In genomic region chr1:169507413-169507812, GRCh38 we compare ENCODE assay signal across 2 cellular contexts.
TF ChIP-seq lines count a peak whose summit lies in the region.

No MANE protein-coding gene starts in this region.

TF ChIP-seq in HepG2, 621 proteins besides CTCF, POLR2A, EP300 and RAD21 (continues in another document):
- TF ChIP-seq, protein P1, sequence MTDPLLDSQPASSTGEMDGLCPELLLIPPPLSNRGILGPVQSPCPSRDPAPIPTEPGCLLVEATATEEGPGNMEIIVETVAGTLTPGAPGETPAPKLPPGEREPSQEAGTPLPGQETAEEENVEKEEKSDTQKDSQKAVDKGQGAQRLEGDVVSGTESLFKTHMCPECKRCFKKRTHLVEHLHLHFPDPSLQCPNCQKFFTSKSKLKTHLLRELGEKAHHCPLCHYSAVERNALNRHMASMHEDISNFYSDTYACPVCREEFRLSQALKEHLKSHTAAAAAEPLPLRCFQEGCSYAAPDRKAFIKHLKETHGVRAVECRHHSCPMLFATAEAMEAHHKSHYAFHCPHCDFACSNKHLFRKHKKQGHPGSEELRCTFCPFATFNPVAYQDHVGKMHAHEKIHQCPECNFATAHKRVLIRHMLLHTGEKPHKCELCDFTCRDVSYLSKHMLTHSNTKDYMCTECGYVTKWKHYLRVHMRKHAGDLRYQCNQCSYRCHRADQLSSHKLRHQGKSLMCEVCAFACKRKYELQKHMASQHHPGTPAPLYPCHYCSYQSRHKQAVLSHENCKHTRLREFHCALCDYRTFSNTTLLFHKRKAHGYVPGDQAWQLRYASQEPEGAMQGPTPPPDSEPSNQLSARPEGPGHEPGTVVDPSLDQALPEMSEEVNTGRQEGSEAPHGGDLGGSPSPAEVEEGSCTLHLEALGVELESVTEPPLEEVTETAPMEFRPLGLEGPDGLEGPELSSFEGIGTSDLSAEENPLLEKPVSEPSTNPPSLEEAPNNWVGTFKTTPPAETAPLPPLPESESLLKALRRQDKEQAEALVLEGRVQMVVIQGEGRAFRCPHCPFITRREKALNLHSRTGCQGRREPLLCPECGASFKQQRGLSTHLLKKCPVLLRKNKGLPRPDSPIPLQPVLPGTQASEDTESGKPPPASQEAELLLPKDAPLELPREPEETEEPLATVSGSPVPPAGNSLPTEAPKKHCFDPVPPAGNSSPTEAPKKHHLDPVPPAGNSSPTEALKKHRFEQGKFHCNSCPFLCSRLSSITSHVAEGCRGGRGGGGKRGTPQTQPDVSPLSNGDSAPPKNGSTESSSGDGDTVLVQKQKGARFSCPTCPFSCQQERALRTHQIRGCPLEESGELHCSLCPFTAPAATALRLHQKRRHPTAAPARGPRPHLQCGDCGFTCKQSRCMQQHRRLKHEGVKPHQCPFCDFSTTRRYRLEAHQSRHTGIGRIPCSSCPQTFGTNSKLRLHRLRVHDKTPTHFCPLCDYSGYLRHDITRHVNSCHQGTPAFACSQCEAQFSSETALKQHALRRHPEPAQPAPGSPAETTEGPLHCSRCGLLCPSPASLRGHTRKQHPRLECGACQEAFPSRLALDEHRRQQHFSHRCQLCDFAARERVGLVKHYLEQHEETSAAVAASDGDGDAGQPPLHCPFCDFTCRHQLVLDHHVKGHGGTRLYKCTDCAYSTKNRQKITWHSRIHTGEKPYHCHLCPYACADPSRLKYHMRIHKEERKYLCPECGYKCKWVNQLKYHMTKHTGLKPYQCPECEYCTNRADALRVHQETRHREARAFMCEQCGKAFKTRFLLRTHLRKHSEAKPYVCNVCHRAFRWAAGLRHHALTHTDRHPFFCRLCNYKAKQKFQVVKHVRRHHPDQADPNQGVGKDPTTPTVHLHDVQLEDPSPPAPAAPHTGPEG (CRISPR knock-in tag; IDR thresholded peaks at IDR 0.05) = no peak
- no peak for TF ChIP-seq NFRKB (IDR thresholded peaks at IDR 0.05)
- TF ChIP-seq ZNF121 (CRISPR knock-in tag; IDR thresholded peaks at IDR 0.05) = no peak
- peak; percentile 53 for TF ChIP-seq PAXIP1 (CRISPR knock-in tag; conservative IDR thresholded peaks at IDR 0.05)
- TF ChIP-seq, protein P2, sequence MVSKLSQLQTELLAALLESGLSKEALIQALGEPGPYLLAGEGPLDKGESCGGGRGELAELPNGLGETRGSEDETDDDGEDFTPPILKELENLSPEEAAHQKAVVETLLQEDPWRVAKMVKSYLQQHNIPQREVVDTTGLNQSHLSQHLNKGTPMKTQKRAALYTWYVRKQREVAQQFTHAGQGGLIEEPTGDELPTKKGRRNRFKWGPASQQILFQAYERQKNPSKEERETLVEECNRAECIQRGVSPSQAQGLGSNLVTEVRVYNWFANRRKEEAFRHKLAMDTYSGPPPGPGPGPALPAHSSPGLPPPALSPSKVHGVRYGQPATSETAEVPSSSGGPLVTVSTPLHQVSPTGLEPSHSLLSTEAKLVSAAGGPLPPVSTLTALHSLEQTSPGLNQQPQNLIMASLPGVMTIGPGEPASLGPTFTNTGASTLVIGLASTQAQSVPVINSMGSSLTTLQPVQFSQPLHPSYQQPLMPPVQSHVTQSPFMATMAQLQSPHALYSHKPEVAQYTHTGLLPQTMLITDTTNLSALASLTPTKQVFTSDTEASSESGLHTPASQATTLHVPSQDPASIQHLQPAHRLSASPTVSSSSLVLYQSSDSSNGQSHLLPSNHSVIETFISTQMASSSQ (IDR thresholded peaks at IDR 0.05; ENCODE audit: low read depth) = peak; percentile 58; the same call in 1 of the 2 replicates
- TF ChIP-seq, protein P2 (CRISPR knock-in tag; IDR thresholded peaks at IDR 0.05; ENCODE audit: borderline replicate concordance) = no peak
- no peak for TF ChIP-seq ZNF333 (CRISPR knock-in tag; IDR thresholded peaks at IDR 0.05; ENCODE audit: borderline replicate concordance)

TF ChIP-seq in SK-N-SH treated with all-trans-retinoic acid at 6 μM for 48 hours, 23 proteins besides CTCF, POLR2A, EP300 and RAD21 (continued from another document):
- TF ChIP-seq ZNF565 (CRISPR knock-in tag; conservative IDR thresholded peaks at IDR 0.05; ENCODE audit: low read depth) = no peak
- no peak for TF ChIP-seq ZFP30 (CRISPR knock-in tag; IDR thresholded peaks at IDR 0.05)
- TF ChIP-seq, protein P3, sequence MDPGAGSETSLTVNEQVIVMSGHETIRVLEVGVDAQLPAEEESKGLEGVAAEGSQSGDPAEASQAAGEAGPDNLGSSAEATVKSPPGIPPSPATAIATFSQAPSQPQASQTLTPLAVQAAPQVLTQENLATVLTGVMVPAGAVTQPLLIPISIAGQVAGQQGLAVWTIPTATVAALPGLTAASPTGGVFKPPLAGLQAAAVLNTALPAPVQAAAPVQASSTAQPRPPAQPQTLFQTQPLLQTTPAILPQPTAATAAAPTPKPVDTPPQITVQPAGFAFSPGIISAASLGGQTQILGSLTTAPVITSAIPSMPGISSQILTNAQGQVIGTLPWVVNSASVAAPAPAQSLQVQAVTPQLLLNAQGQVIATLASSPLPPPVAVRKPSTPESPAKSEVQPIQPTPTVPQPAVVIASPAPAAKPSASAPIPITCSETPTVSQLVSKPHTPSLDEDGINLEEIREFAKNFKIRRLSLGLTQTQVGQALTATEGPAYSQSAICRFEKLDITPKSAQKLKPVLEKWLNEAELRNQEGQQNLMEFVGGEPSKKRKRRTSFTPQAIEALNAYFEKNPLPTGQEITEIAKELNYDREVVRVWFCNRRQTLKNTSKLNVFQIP (CRISPR knock-in tag; IDR thresholded peaks at IDR 0.05; ENCODE audit: borderline replicate concordance, low read depth) = no peak
- TF ChIP-seq, protein P4, sequence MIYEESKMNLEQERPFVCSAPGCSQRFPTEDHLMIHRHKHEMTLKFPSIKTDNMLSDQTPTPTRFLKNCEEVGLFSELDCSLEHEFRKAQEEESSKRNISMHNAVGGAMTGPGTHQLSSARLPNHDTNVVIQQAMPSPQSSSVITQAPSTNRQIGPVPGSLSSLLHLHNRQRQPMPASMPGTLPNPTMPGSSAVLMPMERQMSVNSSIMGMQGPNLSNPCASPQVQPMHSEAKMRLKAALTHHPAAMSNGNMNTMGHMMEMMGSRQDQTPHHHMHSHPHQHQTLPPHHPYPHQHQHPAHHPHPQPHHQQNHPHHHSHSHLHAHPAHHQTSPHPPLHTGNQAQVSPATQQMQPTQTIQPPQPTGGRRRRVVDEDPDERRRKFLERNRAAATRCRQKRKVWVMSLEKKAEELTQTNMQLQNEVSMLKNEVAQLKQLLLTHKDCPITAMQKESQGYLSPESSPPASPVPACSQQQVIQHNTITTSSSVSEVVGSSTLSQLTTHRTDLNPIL (CRISPR knock-in tag; IDR thresholded peaks at IDR 0.05; ENCODE audit: low read depth) = no peak
- no peak for TF ChIP-seq ISL1 (CRISPR knock-in tag; IDR thresholded peaks at IDR 0.05)
- no peak for TF ChIP-seq ARNTL (CRISPR knock-in tag; IDR thresholded peaks at IDR 0.05; ENCODE audit: borderline replicate concordance, low read depth)
- TF ChIP-seq, protein P5, sequence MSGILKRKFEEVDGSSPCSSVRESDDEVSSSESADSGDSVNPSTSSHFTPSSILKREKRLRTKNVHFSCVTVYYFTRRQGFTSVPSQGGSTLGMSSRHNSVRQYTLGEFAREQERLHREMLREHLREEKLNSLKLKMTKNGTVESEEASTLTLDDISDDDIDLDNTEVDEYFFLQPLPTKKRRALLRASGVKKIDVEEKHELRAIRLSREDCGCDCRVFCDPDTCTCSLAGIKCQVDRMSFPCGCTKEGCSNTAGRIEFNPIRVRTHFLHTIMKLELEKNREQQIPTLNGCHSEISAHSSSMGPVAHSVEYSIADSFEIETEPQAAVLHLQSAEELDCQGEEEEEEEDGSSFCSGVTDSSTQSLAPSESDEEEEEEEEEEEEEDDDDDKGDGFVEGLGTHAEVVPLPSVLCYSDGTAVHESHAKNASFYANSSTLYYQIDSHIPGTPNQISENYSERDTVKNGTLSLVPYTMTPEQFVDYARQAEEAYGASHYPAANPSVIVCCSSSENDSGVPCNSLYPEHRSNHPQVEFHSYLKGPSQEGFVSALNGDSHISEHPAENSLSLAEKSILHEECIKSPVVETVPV (CRISPR knock-in tag; IDR thresholded peaks at IDR 0.05) = no peak
- no peak for TF ChIP-seq ESRRG (CRISPR knock-in tag; IDR thresholded peaks at IDR 0.05)
- no peak for TF ChIP-seq RARB (CRISPR knock-in tag; IDR thresholded peaks at IDR 0.05)
- no peak for TF ChIP-seq CSDC2 (CRISPR knock-in tag; IDR thresholded peaks at IDR 0.05)
